16 cellular contexts compared by ENCODE assay signal in the genomic region with DNA sequence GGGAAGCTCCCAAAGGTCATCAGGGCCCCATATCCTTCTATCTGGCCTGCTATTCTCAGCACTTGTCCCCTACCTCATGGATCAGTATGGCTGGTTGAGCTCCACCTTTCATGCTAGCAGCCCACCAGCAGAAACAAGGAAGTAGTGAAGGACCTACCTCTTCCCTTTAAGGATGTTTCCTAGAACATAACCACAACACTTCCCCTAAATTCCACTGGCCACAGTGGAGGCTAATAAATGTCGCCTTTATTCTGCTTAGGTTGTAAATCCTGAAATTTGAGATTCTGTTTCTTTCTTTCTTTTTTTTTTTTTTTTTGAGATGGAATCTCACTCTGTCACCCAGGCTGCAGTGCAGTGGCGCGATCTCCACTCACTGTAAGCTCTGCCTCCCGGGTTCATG.
"Had no signal": no experiment of that assay in that cellular context is flagged by ENCODE, and none has a peak within 500 bp of the region (broad histone marks: within the 10 kb centered on the region; RNA-seq: fewer than 3 reads in every experiment).

No MANE protein-coding gene starts in this region.

- ATAC-seq: activated CD4-positive, CD25-positive, alpha-beta regulatory T cell treated with anti-CD3 and anti-CD28 coated beads, Interleukin-2, amount 50 U/mL, for 24 hours; activated T-cell treated with anti-CD3 and anti-CD28 coated beads, Interleukin-2, amount 50 U/mL, for 72 hours; esophagus mucosa; gastrocnemius medialis; left lung; psoas muscle; right cardiac atrium; stimulated activated naive CD8-positive, alpha-beta T cell treated with anti-CD3 and anti-CD28 coated beads, Interleukin-15, amount 100 ng/mL, for 72 hours had no signal

- DNase-seq: activated effector memory CD4-positive, alpha-beta T cell treated with anti-CD3 and anti-CD28 coated beads, Interleukin-2, amount 50 U/mL, for 16 hours; activated T-cell treated with anti-CD3 and anti-CD28 coated beads, Interleukin-2, amount 50 U/mL, for 72 hours; adrenal gland; effector CD4-positive, alpha-beta T cell; gastrocnemius medialis; head of caudate nucleus; kidney; left lung; psoas muscle; right cardiac atrium; stimulated activated naive CD8-positive, alpha-beta T cell treated with anti-CD3 and anti-CD28 coated beads, Interleukin-15, amount 100 ng/mL, for 72 hours; upper lobe of left lung had no signal

- H3K27me3 Mint-ChIP-seq: activated naive CD4-positive, alpha-beta T cell treated with anti-CD3 and anti-CD28 coated beads, Interleukin-2, amount 50 U/mL, for 24 hours had no signal

- H3K36me3 Mint-ChIP-seq: activated naive CD4-positive, alpha-beta T cell treated with anti-CD3 and anti-CD28 coated beads, Interleukin-2, amount 50 U/mL, for 24 hours had no signal

- H3K27ac Mint-ChIP-seq: activated naive CD4-positive, alpha-beta T cell treated with anti-CD3 and anti-CD28 coated beads, Interleukin-2, amount 50 U/mL, for 24 hours; activated T-cell treated with anti-CD3 and anti-CD28 coated beads, Interleukin-2, amount 50 U/mL, for 72 hours; stimulated activated naive CD8-positive, alpha-beta T cell treated with anti-CD3 and anti-CD28 coated beads, Interleukin-15, amount 100 ng/mL, for 72 hours had no signal

- H3K9me3 Mint-ChIP-seq: activated naive CD4-positive, alpha-beta T cell treated with anti-CD3 and anti-CD28 coated beads, Interleukin-2, amount 50 U/mL, for 24 hours had no signal

- H3K4me1 Mint-ChIP-seq: neural crest cell had no signal

- H3K4me3 Mint-ChIP-seq: activated naive CD4-positive, alpha-beta T cell treated with anti-CD3 and anti-CD28 coated beads, Interleukin-2, amount 50 U/mL, for 24 hours; activated T-cell treated with anti-CD3 and anti-CD28 coated beads, Interleukin-2, amount 50 U/mL, for 72 hours; neural crest cell; stimulated activated naive CD8-positive, alpha-beta T cell treated with anti-CD3 and anti-CD28 coated beads, Interleukin-15, amount 100 ng/mL, for 72 hours had no signal
